In the genomic region with DNA sequence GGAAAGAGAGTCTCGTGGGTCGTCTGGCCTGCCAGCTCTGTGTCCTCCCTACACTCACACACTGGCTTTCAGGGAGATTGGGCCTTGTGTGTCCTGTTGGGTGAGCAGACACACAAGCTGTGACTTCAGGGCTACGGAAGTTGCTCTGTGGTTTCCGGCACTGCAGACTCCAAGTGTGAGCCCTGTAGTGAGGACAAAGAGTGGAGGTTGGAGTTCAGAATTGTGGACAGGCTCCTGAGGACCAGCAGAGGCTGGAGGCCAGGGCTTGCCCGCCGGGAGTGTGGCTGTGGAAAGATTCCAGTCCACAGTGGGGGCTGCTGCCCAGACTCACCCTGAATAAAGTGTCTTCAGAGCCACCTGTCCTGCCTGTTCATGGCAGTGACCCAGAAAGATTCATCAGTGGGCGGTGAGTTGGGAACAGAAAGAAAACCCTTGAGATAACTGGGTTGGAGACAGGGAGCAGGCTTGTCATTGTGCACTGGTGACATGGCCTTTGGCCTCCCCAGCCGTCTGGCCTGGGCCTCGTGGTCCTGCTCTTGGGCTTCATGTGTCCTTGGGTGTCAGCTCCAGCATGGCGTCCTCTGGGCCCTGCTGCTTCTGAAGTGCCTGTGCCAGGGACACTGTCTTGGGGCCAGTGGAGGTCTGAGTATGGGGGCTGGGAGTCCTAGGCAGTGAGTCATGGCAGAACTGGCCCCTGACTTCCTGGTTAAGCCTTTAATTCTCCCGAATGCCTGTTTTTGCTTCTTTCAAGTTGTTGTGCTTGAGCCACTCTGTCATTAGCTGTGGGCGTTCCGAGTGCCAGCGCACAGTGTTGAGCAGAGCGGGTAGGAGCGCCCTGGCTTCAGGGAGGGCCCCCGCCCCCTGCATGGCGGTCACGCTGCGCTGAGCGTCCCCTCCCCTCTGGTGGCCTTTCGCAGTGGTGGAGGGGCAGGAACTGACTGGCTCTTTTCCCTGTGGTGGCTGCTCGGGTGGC, we compare ENCODE assay signal across 1 cellular context.
TF ChIP-seq lines count a peak whose summit lies in the region.

No MANE protein-coding gene starts in this region.

TF ChIP-seq in IMR-90, 13 proteins besides CTCF, POLR2A, EP300 and RAD21 (continued from another document):
- no peak for TF ChIP-seq BHLHE40 (IDR thresholded peaks at IDR 0.05; ENCODE audit: low read depth, low read length)
- no peak for TF ChIP-seq SMC3 (IDR thresholded peaks at IDR 0.05; ENCODE audit: low read depth, low read length)
- TF ChIP-seq CEBPB (IDR thresholded peaks at IDR 0.05; ENCODE audit: low read depth, low read length): no peak
- TF ChIP-seq CHD1 (IDR thresholded peaks at IDR 0.05; ENCODE audit: low read depth, low read length): no peak
- TF ChIP-seq, protein P1, sequence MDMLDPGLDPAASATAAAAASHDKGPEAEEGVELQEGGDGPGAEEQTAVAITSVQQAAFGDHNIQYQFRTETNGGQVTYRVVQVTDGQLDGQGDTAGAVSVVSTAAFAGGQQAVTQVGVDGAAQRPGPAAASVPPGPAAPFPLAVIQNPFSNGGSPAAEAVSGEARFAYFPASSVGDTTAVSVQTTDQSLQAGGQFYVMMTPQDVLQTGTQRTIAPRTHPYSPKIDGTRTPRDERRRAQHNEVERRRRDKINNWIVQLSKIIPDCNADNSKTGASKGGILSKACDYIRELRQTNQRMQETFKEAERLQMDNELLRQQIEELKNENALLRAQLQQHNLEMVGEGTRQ (IDR thresholded peaks at IDR 0.05; ENCODE audit: low read depth, low read length): no peak
- TF ChIP-seq FOS (IDR thresholded peaks at IDR 0.05; ENCODE audit: low read depth, low read length): peak; percentile 63; the same call in 1 of the 2 replicates
TF ChIP-seq in IMR-90: peak in this region for 3.
